In genomic region chr6:105301072-105301503, GRCh38 we compare ENCODE assay signal across 25 cellular contexts.
A peak's percentile ranks its signal among the peaks of the same experiment; 100 is the strongest.
DNase-seq lines count a peak whose midpoint lies in the region; ATAC-seq and TF ChIP-seq lines count a peak whose summit lies in the region.
"Had no signal": no experiment of that assay in that cellular context is flagged by ENCODE, and none has a peak within 500 bp of the region (broad histone marks: within the 10 kb centered on the region; RNA-seq: fewer than 3 reads in every experiment).

No MANE protein-coding gene starts in this region.

- H3K27ac Mint-ChIP-seq in activated T-cell treated with anti-CD3 and anti-CD28 coated beads, Interleukin-2, amount 50 U/mL, for 72 hours: no peak overlapping the region
- H3K27ac Mint-ChIP-seq: activated CD4-positive, alpha-beta T cell treated with anti-CD3 and anti-CD28 coated beads for 36 hours; activated naive CD4-positive, alpha-beta T cell treated with anti-CD3 and anti-CD28 coated beads, Interleukin-2, amount 50 U/mL, for 24 hours; stimulated activated naive CD8-positive, alpha-beta T cell treated with anti-CD3 and anti-CD28 coated beads, Interleukin-15, amount 100 ng/mL, for 72 hours; T-cell had no signal

- TF ChIP-seq CTCF in right atrium auricular region (IDR thresholded peaks at IDR 0.05) (no peak), fibroblast of the aortic adventitia (IDR thresholded peaks at IDR 0.05; ENCODE audit: insufficient read depth, low read length) (no peak)

- H2AK5ac ChIP-seq in mesenchymal stem cell (ENCODE audit: low read length, severe bottlenecking): no peak overlapping the region

- no peak overlapping the region for H3K23ac ChIP-seq in mesenchymal stem cell (ENCODE audit: low read length in 2 of 2)

- H3K27me3 Mint-ChIP-seq in activated T-cell treated with anti-CD3 and anti-CD28 coated beads, Interleukin-2, amount 50 U/mL, for 72 hours (ENCODE audit: low read depth): no peaks in the 10 kb centered on the region
- H3K27me3 Mint-ChIP-seq: activated CD4-positive, alpha-beta T cell treated with anti-CD3 and anti-CD28 coated beads for 36 hours; activated naive CD4-positive, alpha-beta T cell treated with anti-CD3 and anti-CD28 coated beads, Interleukin-2, amount 50 U/mL, for 24 hours; stimulated activated naive CD8-positive, alpha-beta T cell treated with anti-CD3 and anti-CD28 coated beads, Interleukin-15, amount 100 ng/mL, for 72 hours; T-cell had no signal

- H3K4ac ChIP-seq in mesenchymal stem cell (ENCODE audit: low read depth in 1 of 2, low read length in 2 of 2): no peak overlapping the region

- ATAC-seq in Right ventricle myocardium inferior: peak; percentile 88
- ATAC-seq in activated T-cell treated with anti-CD3 and anti-CD28 coated beads, Interleukin-2, amount 50 U/mL, for 72 hours (replicated peaks in 1 of 2): no peak
- ATAC-seq: activated CD4-positive, alpha-beta T cell treated with anti-CD3 and anti-CD28 coated beads for 36 hours; lower lobe of right lung; stimulated activated naive CD8-positive, alpha-beta T cell treated with anti-CD3 and anti-CD28 coated beads, Interleukin-15, amount 100 ng/mL, for 72 hours; T-cell had no signal

- H3K9me3 Mint-ChIP-seq in activated T-cell treated with anti-CD3 and anti-CD28 coated beads, Interleukin-2, amount 50 U/mL, for 72 hours: no peaks in the 10 kb centered on the region
- H3K9me3 Mint-ChIP-seq: activated naive CD4-positive, alpha-beta T cell treated with anti-CD3 and anti-CD28 coated beads, Interleukin-2, amount 50 U/mL, for 24 hours; stimulated activated naive CD8-positive, alpha-beta T cell treated with anti-CD3 and anti-CD28 coated beads, Interleukin-15, amount 100 ng/mL, for 72 hours; T-cell had no signal

- no peaks in the 10 kb centered on the region for H3K36me3 ChIP-seq in right atrium auricular region
- peaks cover 12 to 15% of the 10 kb centered on the region in 2 experiments for H3K36me3 ChIP-seq in mesenchymal stem cell (ENCODE audit: control insufficient read depth in 1 of 2, insufficient read depth in 2 of 2, low read depth in 1 of 2, low read length in 2 of 2)
- H3K36me3 ChIP-seq: BE2C, transverse colon had no signal

- WGBS in mesenchymal stem cell: 73% methylated on average over 4 of the region's 4 CpGs

- H3K79me1 ChIP-seq in mesenchymal stem cell (replicated peaks; ENCODE audit: low read length, poor library complexity, severe bottlenecking): peaks cover 16% of the 10 kb centered on the region

- no peaks in the 10 kb centered on the region for H3K4me1 Mint-ChIP-seq in activated T-cell treated with anti-CD3 and anti-CD28 coated beads, Interleukin-2, amount 50 U/mL, for 72 hours (ENCODE audit: low read depth)
- H3K4me1 Mint-ChIP-seq: activated CD4-positive, alpha-beta T cell treated with anti-CD3 and anti-CD28 coated beads for 36 hours; activated naive CD4-positive, alpha-beta T cell treated with anti-CD3 and anti-CD28 coated beads, Interleukin-2, amount 50 U/mL, for 24 hours; stimulated activated naive CD8-positive, alpha-beta T cell treated with anti-CD3 and anti-CD28 coated beads, Interleukin-15, amount 100 ng/mL, for 72 hours; T-cell had no signal

- H3K4me3 ChIP-seq in right atrium auricular region (peak overlapping the region in 1 of 2 donors; percentile 5), fibroblast of the aortic adventitia (ENCODE audit: low read depth, low read length) (no peak overlapping the region), mesenchymal stem cell (ENCODE audit: insufficient read depth in 1 of 2, low read depth in 1 of 2, low read length in 2 of 2) (no peak overlapping the region)
- H3K4me3 ChIP-seq: lower lobe of right lung, transverse colon had no signal

- H4K8ac ChIP-seq in mesenchymal stem cell (ENCODE audit: low read length): no peak overlapping the region

- H3K27me3 ChIP-seq in right atrium auricular region (no peaks in the 10 kb centered on the region), mesenchymal stem cell (ENCODE audit: control insufficient read depth in 1 of 2, insufficient read depth in 1 of 2, low read length in 2 of 2) (no peaks in the 10 kb centered on the region)
- H3K27me3 ChIP-seq: BE2C, transverse colon had no signal

- H3K9me3 ChIP-seq in right atrium auricular region (no peaks in the 10 kb centered on the region), mesenchymal stem cell (ENCODE audit: control insufficient read depth, low read length) (no peaks in the 10 kb centered on the region)
- H3K9me3 ChIP-seq: BE2C, lower lobe of right lung, transverse colon had no signal

- DNase-seq in Right ventricle myocardium inferior (ENCODE audit: missing footprints) (no peak), right atrium auricular region (ENCODE audit: low spot score) (no peak), fibroblast of the aortic adventitia (ENCODE audit: low read depth) (peak; percentile 9), mesenchymal stem cell (peak; percentile 2), hepatic stellate cell (ENCODE audit: low spot score) (no peak)
- no peak for DNase-seq in activated T-cell treated with anti-CD3 and anti-CD28 coated beads, Interleukin-2, amount 50 U/mL, for 72 hours
- DNase-seq in activated CD8-positive, alpha-beta memory T cell treated with anti-CD3 and anti-CD28 coated beads, Interleukin-2, amount 50 U/mL, for 48 hours: no peak
- DNase-seq: 8988T; activated CD4-positive, alpha-beta T cell treated with anti-CD3 and anti-CD28 coated beads for 36 hours; BE2C; COR-L47; effector CD4-positive, alpha-beta T cell; EL; erythroblast; lower lobe of right lung; NCI-H1930; NCI-H2227 treated with DMSO at 0.1 percent for 48 hours; NCI-H82; OCI-M1; SHP77 treated with DMSO at 0.1 percent for 48 hours; stimulated activated naive CD8-positive, alpha-beta T cell treated with anti-CD3 and anti-CD28 coated beads, Interleukin-15, amount 100 ng/mL, for 72 hours; T-cell; transverse colon had no signal

- no peak overlapping the region for H3K9ac ChIP-seq in mesenchymal stem cell (ENCODE audit: low read length)

- no peak overlapping the region for H3K14ac ChIP-seq in mesenchymal stem cell (ENCODE audit: low read length in 2 of 2)

- H2BK120ac ChIP-seq in mesenchymal stem cell (ENCODE audit: low read depth, low read length): no peak overlapping the region

- no peak overlapping the region for H3K18ac ChIP-seq in mesenchymal stem cell (ENCODE audit: low read depth in 1 of 2, low read length in 2 of 2)

- H3K4me1 ChIP-seq in right atrium auricular region: no peaks in the 10 kb centered on the region
- no peaks in the 10 kb centered on the region for H3K4me1 ChIP-seq in mesenchymal stem cell (ENCODE audit: control insufficient read depth, insufficient read depth, low read depth, low read length)
- H3K4me1 ChIP-seq: lower lobe of right lung had no signal

- no peak overlapping the region for H2BK12ac ChIP-seq in mesenchymal stem cell (ENCODE audit: low read length in 2 of 2)

- intact Hi-C loops in Right ventricle myocardium inferior (cut with DNase I): loop anchor here (2.0 kb wide), 2 partner anchors 40 to 122 kb away; no protein-coding TSS in a partner anchor

- H4K91ac ChIP-seq in mesenchymal stem cell (ENCODE audit: low read length): no peak overlapping the region

- no peak overlapping the region for H3K4me2 ChIP-seq in mesenchymal stem cell (ENCODE audit: low read length, poor library complexity, severe bottlenecking)

- H3K4me3 Mint-ChIP-seq in activated T-cell treated with anti-CD3 and anti-CD28 coated beads, Interleukin-2, amount 50 U/mL, for 72 hours: no peak overlapping the region
- H3K4me3 Mint-ChIP-seq: activated CD4-positive, alpha-beta T cell treated with anti-CD3 and anti-CD28 coated beads for 36 hours; activated naive CD4-positive, alpha-beta T cell treated with anti-CD3 and anti-CD28 coated beads, Interleukin-2, amount 50 U/mL, for 24 hours; stimulated activated naive CD8-positive, alpha-beta T cell treated with anti-CD3 and anti-CD28 coated beads, Interleukin-15, amount 100 ng/mL, for 72 hours; T-cell had no signal

- no peak overlapping the region for H2BK5ac ChIP-seq in mesenchymal stem cell (ENCODE audit: low read depth, low read length, poor library complexity, severe bottlenecking)

- no peak overlapping the region for H2BK15ac ChIP-seq in mesenchymal stem cell (ENCODE audit: low read depth, poor library complexity, severe bottlenecking)

- no peak overlapping the region for H2AFZ ChIP-seq in mesenchymal stem cell (ENCODE audit: low read depth, low read length)

- H3K27ac ChIP-seq in right atrium auricular region (peak overlapping the region in 1 of 2 donors; percentile 76), mesenchymal stem cell (ENCODE audit: low read length, poor library complexity, severe bottlenecking) (no peak overlapping the region), temporal lobe (ENCODE audit: low read depth, low read length) (peak overlapping the region; percentile 29)
- H3K27ac ChIP-seq: lower lobe of right lung had no signal

- peaks cover 0 to 4% of the 10 kb centered on the region in 2 donors for H3K36me3 Mint-ChIP-seq in activated T-cell treated with anti-CD3 and anti-CD28 coated beads, Interleukin-2, amount 50 U/mL, for 72 hours (ENCODE audit: insufficient read depth in 2 of 2)

Comparison
In these comparisons a context has a peak if more than half of its experiments do, and no peak if none do; other contexts are left out.
1. DNase-seq: peak in fibroblast of the aortic adventitia (single experiment) and mesenchymal stem cell (single experiment); none in Right ventricle myocardium inferior (single experiment), right atrium auricular region (single experiment), hepatic stellate cell (single experiment), activated T-cell treated with anti-CD3 and anti-CD28 coated beads, Interleukin-2, amount 50 U/mL, for 72 hours (0 of 2) and activated CD8-positive, alpha-beta memory T cell treated with anti-CD3 and anti-CD28 coated beads, Interleukin-2, amount 50 U/mL, for 48 hours (single experiment).